Comparison of ENCODE assay signal across 9 cellular contexts in the genomic region with DNA sequence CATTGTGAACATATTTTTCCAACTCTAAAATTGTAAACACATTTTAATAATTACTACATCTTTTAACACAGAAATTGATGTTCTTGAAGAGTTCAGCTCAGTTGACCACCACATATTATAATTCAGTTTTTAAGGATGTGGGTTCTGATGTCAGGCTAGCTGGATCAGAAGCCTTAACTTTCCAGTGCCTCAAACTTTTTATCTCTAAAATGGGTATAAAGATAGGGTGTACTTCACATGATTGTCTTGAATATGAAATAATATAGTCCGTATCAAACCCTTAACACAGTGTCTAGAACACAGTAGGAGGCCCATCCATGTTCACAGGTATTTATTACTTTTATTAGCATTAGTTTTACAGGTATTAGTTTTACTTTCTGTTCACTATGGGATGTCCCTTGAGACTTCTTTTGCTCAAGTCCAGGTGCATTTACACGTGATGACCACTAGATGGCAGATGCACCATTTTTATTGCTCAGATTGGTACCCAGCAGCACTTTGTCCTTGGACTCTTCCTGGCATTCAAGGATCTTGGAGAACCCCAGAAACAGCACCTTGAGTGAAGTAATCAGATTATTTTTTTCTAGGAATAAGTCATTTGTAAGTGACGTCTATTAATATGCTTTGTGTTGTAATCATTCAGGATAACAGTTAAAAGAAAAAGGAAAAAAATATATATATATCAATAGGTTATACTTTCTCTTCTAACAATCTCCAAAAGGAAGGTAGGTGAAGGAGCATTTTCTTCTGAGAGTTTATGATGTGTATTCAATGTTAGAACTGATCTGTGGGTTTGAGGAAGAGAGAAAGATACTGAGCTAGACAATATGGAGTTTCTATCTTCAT.
DNase-seq lines count a peak whose midpoint lies in the region; ATAC-seq, FAIRE-seq and TF ChIP-seq lines count a peak whose summit lies in the region.
"Had no signal": no experiment of that assay in that cellular context is flagged by ENCODE, and none has a peak within 500 bp of the region (broad histone marks: within the 10 kb centered on the region; RNA-seq: fewer than 3 reads in every experiment).

No MANE protein-coding gene starts in this region.

- TF ChIP-seq POLR2A in GM12878 (IDR thresholded peaks at IDR 0.05; ENCODE audit: low read depth, low read length) = no peak

- DNase-seq in DMS53 (lab: John Stamatoyannopoulos, UW) (peak; percentile 83), NCI-H2227 treated with DMSO at 0.1 percent for 48 hours (lab: John Stamatoyannopoulos, UW) (peak; percentile 31), GM12878 (ENCODE audit: low read depth, low spot score) (peak; percentile 27), iPS DF 4.7 (ENCODE audit: extremely low read depth, low spot score) (peak; percentile 30)
- no peak for DNase-seq in stimulated activated naive B cell treated with anti-CD40 and anti-IgM and Interleukin-4, amounts not matched to agents 10 μg/mL and 1 μg/mL and 100 μg/mL, for 72 hours
- DNase-seq in activated CD8-positive, alpha-beta memory T cell treated with anti-CD3 and anti-CD28 coated beads, Interleukin-2, amount 50 U/mL, for 4 hours = no peak

- H3K4me3 Mint-ChIP-seq in stimulated activated naive B cell treated with anti-CD40 and anti-IgM and Interleukin-4, amounts not matched to agents 10 μg/mL and 1 μg/mL and 100 μg/mL, for 72 hours = no peak overlapping the region
- H3K4me3 Mint-ChIP-seq: activated T-cell treated with anti-CD3 and anti-CD28 coated beads, Interleukin-2, amount 50 U/mL, for 72 hours had no signal

- intact Hi-C loops in GM12878 (cut with micrococcal nuclease; ENCODE audit: unreplicated experiment) = loop anchor here (2.0 to 10.0 kb wide), 5 partner anchors 520 to 1574 kb away; no protein-coding TSS in a partner anchor

- WGBS in GM12878 (ENCODE audit: insufficient coverage, insufficient replicate concordance, low lambda C conversion rate, missing lambda C conversion rate) = 2% methylated on average over 3 of the region's 3 CpGs

- no peaks in the 10 kb centered on the region for H3K36me3 ChIP-seq in GM12878 (ENCODE audit: control insufficient read depth in 2 of 2, insufficient read depth in 2 of 2, low read length in 1 of 2)

- no peaks in the 10 kb centered on the region for H3K9me3 Mint-ChIP-seq in stimulated activated naive B cell treated with anti-CD40 and anti-IgM and Interleukin-4, amounts not matched to agents 10 μg/mL and 1 μg/mL and 100 μg/mL, for 72 hours
- H3K9me3 Mint-ChIP-seq: activated T-cell treated with anti-CD3 and anti-CD28 coated beads, Interleukin-2, amount 50 U/mL, for 72 hours had no signal

- TF ChIP-seq CTCF in GM12878 (IDR thresholded peaks at IDR 0.05 in 2 of 3, conservative IDR thresholded peaks at IDR 0.05 in 1 of 3; ENCODE audit: control insufficient read depth in 2 of 3, extremely low read depth in 1 of 3, insufficient read depth in 1 of 3, low read depth in 3 of 3, low read length in 3 of 3) = peak; percentile 83 to 90 (median 90)

- peaks cover 0 to 9% of the 10 kb centered on the region in 2 donors for H3K27me3 Mint-ChIP-seq in stimulated activated naive B cell treated with anti-CD40 and anti-IgM and Interleukin-4, amounts not matched to agents 10 μg/mL and 1 μg/mL and 100 μg/mL, for 72 hours

- no peak overlapping the region for H3K4me2 ChIP-seq in GM12878 (ENCODE audit: control insufficient read depth, insufficient read depth)

- no peaks in the 10 kb centered on the region for H4K20me1 ChIP-seq in GM12878 (ENCODE audit: control insufficient read depth, insufficient read depth)

- H3K27ac ChIP-seq in GM12878 (ENCODE audit: control insufficient read depth, insufficient read depth) = no peak overlapping the region

- H3K9ac ChIP-seq in GM12878 (ENCODE audit: control insufficient read depth, insufficient read depth, low read length) = no peak overlapping the region

- H3K79me2 ChIP-seq in GM12878 (ENCODE audit: control insufficient read depth, insufficient read depth, low read length) = no peaks in the 10 kb centered on the region

- BruUV-seq in GM12878 (replicated peaks; lab: Mats Ljungman, UMichigan) = no TSS peak

- no peak overlapping the region for H3K4me3 ChIP-seq in GM12878

- H3K4me1 ChIP-seq in GM12878 (ENCODE audit: control insufficient read depth, insufficient read depth, low read length) = no peaks in the 10 kb centered on the region

- no peak for TF ChIP-seq EP300 in GM12878 (IDR thresholded peaks at IDR 0.05; ENCODE audit: borderline replicate concordance in 1 of 2, control insufficient read depth in 1 of 2, low read depth in 2 of 2, low read length in 2 of 2)

- no peak overlapping the region for H3K27ac Mint-ChIP-seq in stimulated activated naive B cell treated with anti-CD40 and anti-IgM and Interleukin-4, amounts not matched to agents 10 μg/mL and 1 μg/mL and 100 μg/mL, for 72 hours
- H3K27ac Mint-ChIP-seq: activated T-cell treated with anti-CD3 and anti-CD28 coated beads, Interleukin-2, amount 50 U/mL, for 72 hours had no signal

- no peak overlapping the region; the same call in 1 of the 2 replicates for H2AFZ ChIP-seq in GM12878 (ENCODE audit: control insufficient read depth, low read depth, low read length)

- POLR2A ChIA-PET in GM12878 (lab: Charles Lee) = no interaction called here

- H3K4me1 Mint-ChIP-seq in stimulated activated naive B cell treated with anti-CD40 and anti-IgM and Interleukin-4, amounts not matched to agents 10 μg/mL and 1 μg/mL and 100 μg/mL, for 72 hours = no peaks in the 10 kb centered on the region

- SMC1A ChIA-PET in GM12878 (lab: Charles Lee; ENCODE audit: uncharacterized antibody, unreplicated experiment) = interaction anchor here (0.6 to 1.6 kb wide), 5 partner anchors 432 to 1633 kb away, joined by 3 read pairs; no protein-coding TSS in a partner anchor

- no peaks in the 10 kb centered on the region for H3K9me3 ChIP-seq in GM12878 (replicated peaks; ENCODE audit: control insufficient read depth, insufficient read depth, low read length)

- peak; percentile 75 for FAIRE-seq in GM12878 (lab: Jason Lieb, UNC)

- peak; percentile 81 for TF ChIP-seq RAD21 in GM12878 (IDR thresholded peaks at IDR 0.05; ENCODE audit: insufficient read depth, low read depth, low read length)

- H3K36me3 Mint-ChIP-seq in stimulated activated naive B cell treated with anti-CD40 and anti-IgM and Interleukin-4, amounts not matched to agents 10 μg/mL and 1 μg/mL and 100 μg/mL, for 72 hours = no peaks in the 10 kb centered on the region

- ATAC-seq in GM19324 (IDR thresholded peaks at IDR 0.05; ENCODE audit: low FRiP score, unreplicated experiment) (peak; percentile 62), HG03135 (IDR thresholded peaks at IDR 0.05; ENCODE audit: unreplicated experiment) (peak; percentile 77), GM12878 (peak; percentile 93)
- ATAC-seq in stimulated activated naive B cell treated with anti-CD40 and anti-IgM and Interleukin-4, amounts not matched to agents 10 μg/mL and 1 μg/mL and 100 μg/mL, for 72 hours (replicated peaks) = peak; percentile 66 to 72

- CTCF ChIA-PET in GM12878 (lab: Yijun Ruan, JAX) = interaction anchor here (0.6 to 3.8 kb wide), 14 partner anchors 8 to 1573 kb away, joined by 3 to 19 read pairs (median 4); no protein-coding TSS in a partner anchor

- RAD21 ChIA-PET in GM12878 (lab: Charles Lee; ENCODE audit: unreplicated experiment) = interaction anchor here (0.8 kb wide), 1 partner anchor 11 kb away, joined by 3 read pairs; no protein-coding TSS in a partner anchor

- H3K27me3 ChIP-seq in GM12878 (replicated peaks in 1 of 2; ENCODE audit: control insufficient read depth in 2 of 2, insufficient read depth in 2 of 2, low read length in 1 of 2) = no peaks in the 10 kb centered on the region

- in situ Hi-C loops in GM12878 (cut with MboI) = loop anchor here (10.0 kb wide), 3 partner anchors 1580 to 1930 kb away; no protein-coding TSS in a partner anchor

TF ChIP-seq in GM12878, 131 proteins besides CTCF, POLR2A, EP300 and RAD21:
- TF ChIP-seq ZNF217 (IDR thresholded peaks at IDR 0.05) = peak; percentile 48; the same call in 1 of the 2 replicates
- no peak for TF ChIP-seq RUNX3 (IDR thresholded peaks at IDR 0.05; ENCODE audit: low read length)
- TF ChIP-seq ZNF207 (IDR thresholded peaks at IDR 0.05; ENCODE audit: borderline replicate concordance) = 0 out of 2 replicates have a peak, but pooled peaks have one; percentile 29
- TF ChIP-seq SMC3 (IDR thresholded peaks at IDR 0.05; ENCODE audit: borderline replicate concordance, low read length) = peak; percentile 85
- peak; percentile 93 for TF ChIP-seq MEF2B (IDR thresholded peaks at IDR 0.05; ENCODE audit: partially characterized antibody, poor library complexity, severe bottlenecking)
- TF ChIP-seq, protein P1, sequence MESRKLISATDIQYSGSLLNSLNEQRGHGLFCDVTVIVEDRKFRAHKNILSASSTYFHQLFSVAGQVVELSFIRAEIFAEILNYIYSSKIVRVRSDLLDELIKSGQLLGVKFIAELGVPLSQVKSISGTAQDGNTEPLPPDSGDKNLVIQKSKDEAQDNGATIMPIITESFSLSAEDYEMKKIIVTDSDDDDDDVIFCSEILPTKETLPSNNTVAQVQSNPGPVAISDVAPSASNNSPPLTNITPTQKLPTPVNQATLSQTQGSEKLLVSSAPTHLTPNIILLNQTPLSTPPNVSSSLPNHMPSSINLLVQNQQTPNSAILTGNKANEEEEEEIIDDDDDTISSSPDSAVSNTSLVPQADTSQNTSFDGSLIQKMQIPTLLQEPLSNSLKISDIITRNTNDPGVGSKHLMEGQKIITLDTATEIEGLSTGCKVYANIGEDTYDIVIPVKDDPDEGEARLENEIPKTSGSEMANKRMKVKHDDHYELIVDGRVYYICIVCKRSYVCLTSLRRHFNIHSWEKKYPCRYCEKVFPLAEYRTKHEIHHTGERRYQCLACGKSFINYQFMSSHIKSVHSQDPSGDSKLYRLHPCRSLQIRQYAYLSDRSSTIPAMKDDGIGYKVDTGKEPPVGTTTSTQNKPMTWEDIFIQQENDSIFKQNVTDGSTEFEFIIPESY (IDR thresholded peaks at IDR 0.05) = no peak
- no peak for TF ChIP-seq IKZF2 (IDR thresholded peaks at IDR 0.05)
- TF ChIP-seq SIN3A (IDR thresholded peaks at IDR 0.05; ENCODE audit: low read depth, low read length) = no peak
- TF ChIP-seq JUND (IDR thresholded peaks at IDR 0.05; ENCODE audit: low read depth, low read length) = no peak

Comparison
In these comparisons a context has a peak if more than half of its experiments do, and no peak if none do; other contexts are left out.
1. DNase-seq: peak in DMS53 (single experiment), NCI-H2227 treated with DMSO at 0.1 percent for 48 hours (single experiment), GM12878 (single experiment) and iPS DF 4.7 (single experiment); none in stimulated activated naive B cell treated with anti-CD40 and anti-IgM and Interleukin-4, amounts not matched to agents 10 μg/mL and 1 μg/mL and 100 μg/mL, for 72 hours (single experiment) and activated CD8-positive, alpha-beta memory T cell treated with anti-CD3 and anti-CD28 coated beads, Interleukin-2, amount 50 U/mL, for 4 hours (single experiment).
2. Peak in every context shown above with its lines, with median percentiles within 50 percentile points of each other: ATAC-seq.